ENCODE assay signal across 22 cellular contexts in genomic region chr15:42775431-42775830, GRCh38.
"Had no signal": no experiment of that assay in that cellular context is flagged by ENCODE, and none has a peak within 500 bp of the region (broad histone marks: within the 10 kb centered on the region; RNA-seq: fewer than 3 reads in every experiment).

No MANE protein-coding gene starts in this region.

- DNase-seq: cortex of kidney; effector memory CD8-positive, alpha-beta T cell; erythroblast; esophagus squamous epithelium; gastrocnemius medialis; head of caudate nucleus; mesenchymal stem cell; mucosa of descending colon; naive B cell; right lobe of liver; small intestine; stimulated activated CD4-positive, alpha-beta T cell treated with anti-CD3 and anti-CD28 coated beads, Interleukin-1b, Interleukin-23, amount 100 ng/mL, for 48 hours; stimulated activated CD4-positive, alpha-beta T cell treated with anti-CD3 and anti-CD28 coated beads, Interleukin-4, amount 100 ng/mL, for 1 hour; stimulated activated CD8-positive, alpha-beta memory T cell treated with anti-CD3 and anti-CD28 coated beads, Interleukin-4, amount 100 ng/mL, for 48 hours; stimulated activated naive CD4-positive, alpha-beta T cell treated with Interleukin-2 at 50 U/mL for 16 hours; stomach; thyroid gland; trophoblast cell had no signal

- H3K9ac ChIP-seq: neural progenitor cell, parathyroid adenoma had no signal

- H3K9me3 ChIP-seq: esophagus squamous epithelium, gastrocnemius medialis, mucosa of descending colon, right lobe of liver, stomach, thyroid gland, vagina had no signal

- H3K4me3 ChIP-seq: esophagus squamous epithelium, gastrocnemius medialis, lung, mucosa of descending colon, neural progenitor cell, right lobe of liver, stomach, thyroid gland, vagina had no signal

- H3K4me1 ChIP-seq: neural progenitor cell, parathyroid adenoma, right lobe of liver had no signal

- H3K27me3 ChIP-seq: esophagus squamous epithelium, gastrocnemius medialis, neural progenitor cell, right lobe of liver, stomach, thyroid gland, vagina had no signal
